Comparison of ENCODE assay signal across 24 cellular contexts in the genomic region with DNA sequence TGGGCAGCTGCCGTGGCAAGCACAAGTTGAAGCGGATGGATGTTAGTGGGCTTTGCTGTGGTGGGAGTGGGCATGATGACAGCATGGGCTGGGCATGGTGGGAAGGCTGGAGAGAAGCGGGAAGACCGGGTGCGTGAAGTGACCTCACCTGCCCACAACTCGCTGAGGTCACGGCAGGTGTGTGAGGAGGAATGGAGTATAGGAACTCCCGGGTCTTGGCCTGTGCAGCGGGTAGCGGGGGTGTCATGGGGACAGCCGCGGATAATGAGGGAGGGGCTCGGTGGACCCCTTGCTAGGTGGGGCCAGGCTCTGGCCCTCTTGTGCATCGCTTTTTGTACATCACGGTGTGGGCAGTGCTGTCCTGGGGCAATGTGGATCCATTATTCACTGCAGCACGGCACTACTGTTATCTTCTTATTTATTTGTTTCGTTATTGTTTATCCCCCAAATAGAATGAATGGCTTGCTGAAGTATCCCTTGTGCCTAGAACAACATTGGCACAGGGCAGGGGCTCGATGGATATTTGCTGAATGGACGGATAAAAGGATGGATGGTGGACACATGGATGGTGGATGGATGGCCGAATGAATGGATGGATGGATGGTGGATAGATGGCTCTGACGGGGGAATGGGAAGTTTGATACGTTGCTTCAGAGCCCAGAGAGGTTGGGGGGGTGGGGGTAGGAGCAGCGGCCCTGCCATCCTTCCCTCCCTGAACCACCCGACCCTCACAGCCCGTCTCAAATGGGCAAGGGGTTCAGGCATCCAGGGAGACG. TPM values are rescaled to one million over a fixed set of nuclear protein-coding genes. Genes with fewer than 3 reads are reported as not detected.
"Had no signal": no experiment of that assay in that cellular context is flagged by ENCODE, and none has a peak within 500 bp of the region (broad histone marks: within the 10 kb centered on the region; RNA-seq: fewer than 3 reads in every experiment).

No MANE protein-coding gene starts in this region.

- ATAC-seq: gastroesophageal sphincter, left ventricle myocardium superior had no signal

- H3K9me3 Mint-ChIP-seq: activated CD4-positive, alpha-beta memory T cell treated with anti-CD3 and anti-CD28 coated beads, Interleukin-2, amount 10 ng/mL, durations not matched to agents 7 days and 5 days; activated T-cell treated with anti-CD3 and anti-CD28 coated beads, Interleukin-2, amount 50 U/mL, for 4 hours; memory B cell; neural crest cell; WTC11 had no signal

- H3K4me3 Mint-ChIP-seq: activated CD4-positive, alpha-beta memory T cell treated with anti-CD3 and anti-CD28 coated beads, Interleukin-2, amount 10 ng/mL, durations not matched to agents 7 days and 5 days; activated naive CD8-positive, alpha-beta T cell; activated T-cell treated with anti-CD3 and anti-CD28 coated beads, Interleukin-2, amount 50 U/mL, for 4 hours; memory B cell; neural crest cell; WTC11 had no signal

- H3K27me3 ChIP-seq: vagina had no signal

- H3K4me3 ChIP-seq: gastroesophageal sphincter, heart left ventricle, prostate gland, right atrium auricular region, tibial nerve, vagina had no signal

- H3K4me1 ChIP-seq: prostate gland, right atrium auricular region, tibial nerve had no signal

- H3K27ac Mint-ChIP-seq: activated CD4-positive, alpha-beta memory T cell treated with anti-CD3 and anti-CD28 coated beads, Interleukin-2, amount 10 ng/mL, durations not matched to agents 7 days and 5 days; activated naive CD8-positive, alpha-beta T cell; memory B cell; WTC11 had no signal

- FAIRE-seq: TTC549 had no signal

- H3K4me1 Mint-ChIP-seq: neural crest cell had no signal

- H3K9me3 ChIP-seq: gastroesophageal sphincter, heart left ventricle, prostate gland, right atrium auricular region, tibial nerve, vagina had no signal

- DNase-seq: activated gamma-delta T cell; activated T-cell treated with anti-CD3 and anti-CD28 coated beads, Interleukin-2, amount 50 U/mL, for 4 hours; effector CD4-positive, alpha-beta T cell; heart left ventricle; kidney glomerular epithelial cell; left ventricle myocardium superior; stimulated activated naive CD4-positive, alpha-beta T cell treated with Interleukin-2 at 50 U/mL for 16 hours had no signal

- H3K36me3 ChIP-seq: gastroesophageal sphincter, heart left ventricle, prostate gland, right atrium auricular region, tibial nerve, vagina had no signal

- H3K27ac ChIP-seq: gastroesophageal sphincter, heart left ventricle, prostate gland, right atrium auricular region, tibial nerve, vagina had no signal

- H3K36me3 Mint-ChIP-seq: activated naive CD8-positive, alpha-beta T cell; memory B cell; WTC11 had no signal

RNA-seq across cellular contexts. Expression of a gene that starts 14.6 kb away (rescaled TPM):
- total RNA-seq: activated CD4-positive, alpha-beta memory T cell treated with anti-CD3 and anti-CD28 coated beads, Interleukin-2, amount 10 ng/mL, durations not matched to agents 7 days and 5 days; activated T-cell treated with anti-CD3 and anti-CD28 coated beads, Interleukin-2, amount 50 U/mL, for 4 hours; cerebellum; esophagus mucosa; gastroesophageal sphincter; heart left ventricle; left ventricle myocardium superior; mononuclear cell; neural crest cell; osteocyte; prostate gland; right atrium auricular region; skeletal muscle tissue; T-helper 2 cell treated with Interferon-gamma antibody and Interleukin-4, amounts not matched to agents 100 ng/mL and 5 ng/mL, for 36 hours; tibial nerve; vagina; WTC11 had no signal
- polyA plus RNA-seq: heart left ventricle had no signal
